1 cellular context compared by ENCODE assay signal in genomic region chr7:138645284-138645683, GRCh38.
TF ChIP-seq lines count a peak whose summit lies in the region.

No MANE protein-coding gene starts in this region.

TF ChIP-seq in H1, 55 proteins besides CTCF, POLR2A, EP300 and RAD21:
- no peak for TF ChIP-seq PHF8 (conservative IDR thresholded peaks at IDR 0.05; ENCODE audit: low read depth, low read length)
- TF ChIP-seq SIRT6 (IDR thresholded peaks at IDR 0.05; ENCODE audit: low read length): no peak
- TF ChIP-seq, protein P1, sequence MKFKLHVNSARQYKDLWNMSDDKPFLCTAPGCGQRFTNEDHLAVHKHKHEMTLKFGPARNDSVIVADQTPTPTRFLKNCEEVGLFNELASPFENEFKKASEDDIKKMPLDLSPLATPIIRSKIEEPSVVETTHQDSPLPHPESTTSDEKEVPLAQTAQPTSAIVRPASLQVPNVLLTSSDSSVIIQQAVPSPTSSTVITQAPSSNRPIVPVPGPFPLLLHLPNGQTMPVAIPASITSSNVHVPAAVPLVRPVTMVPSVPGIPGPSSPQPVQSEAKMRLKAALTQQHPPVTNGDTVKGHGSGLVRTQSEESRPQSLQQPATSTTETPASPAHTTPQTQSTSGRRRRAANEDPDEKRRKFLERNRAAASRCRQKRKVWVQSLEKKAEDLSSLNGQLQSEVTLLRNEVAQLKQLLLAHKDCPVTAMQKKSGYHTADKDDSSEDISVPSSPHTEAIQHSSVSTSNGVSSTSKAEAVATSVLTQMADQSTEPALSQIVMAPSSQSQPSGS (IDR thresholded peaks at IDR 0.05; ENCODE audit: low read length): no peak
- peak; percentile 23; the same call in 1 of the 2 replicates for TF ChIP-seq E2F6 (IDR thresholded peaks at IDR 0.05)
- TF ChIP-seq SAP30 (IDR thresholded peaks at IDR 0.05; ENCODE audit: insufficient read depth, insufficient replicate concordance, low read length): no peak
- TF ChIP-seq TEAD4 (IDR thresholded peaks at IDR 0.05; ENCODE audit: low read depth, low read length): 0 out of 2 replicates have a peak, but pooled peaks have one; percentile 67
- no peak for TF ChIP-seq CTBP2 (IDR thresholded peaks at IDR 0.05; ENCODE audit: borderline replicate concordance, insufficient read depth, insufficient read length, low read length)
- TF ChIP-seq RXRA (IDR thresholded peaks at IDR 0.05; ENCODE audit: insufficient read depth, low read depth, low read length): no peak
- no peak for TF ChIP-seq SP2 (IDR thresholded peaks at IDR 0.05; ENCODE audit: low read length)
- TF ChIP-seq NANOG (IDR thresholded peaks at IDR 0.05; ENCODE audit: insufficient read depth, low read depth, low read length, poor library complexity, severe bottlenecking): no peak
- TF ChIP-seq SP4 (IDR thresholded peaks at IDR 0.05; ENCODE audit: low read length): no peak
- 0 out of 2 replicates have a peak, but pooled peaks have one; percentile 44 for TF ChIP-seq TCF12 (IDR thresholded peaks at IDR 0.05; ENCODE audit: low read depth, low read length)
TF ChIP-seq in H1: peak in this region for 3.
